ENCODE assay signal across 8 cellular contexts in genomic region chr5:134555223-134555790, GRCh38. TPM values are rescaled to one million over a fixed set of nuclear protein-coding genes. Genes with fewer than 3 reads are reported as not detected.
DNase-seq lines count a peak whose midpoint lies in the region; ATAC-seq and TF ChIP-seq lines count a peak whose summit lies in the region.

No MANE protein-coding gene starts in this region.

- H3K9me3 ChIP-seq in thymus (ENCODE audit: control insufficient read depth): no peaks in the 10 kb centered on the region

- H3K4me1 ChIP-seq in thymus (ENCODE audit: control insufficient read depth, insufficient read depth, low read length): peaks cover 4% of the 10 kb centered on the region

- H3K9me3 Mint-ChIP-seq in activated T-cell treated with anti-CD3 and anti-CD28 coated beads, Interleukin-2, amount 50 U/mL, for 24 hours: no peaks in the 10 kb centered on the region
- H3K9me3 Mint-ChIP-seq in activated B cell treated with CpG ODN at 0.5 μM for 24 hours: no peaks in the 10 kb centered on the region

- no peaks in the 10 kb centered on the region for H3K27me3 Mint-ChIP-seq in activated T-cell treated with anti-CD3 and anti-CD28 coated beads, Interleukin-2, amount 50 U/mL, for 24 hours
- no peaks in the 10 kb centered on the region for H3K27me3 Mint-ChIP-seq in activated B cell treated with CpG ODN at 0.5 μM for 24 hours

- WGBS in thymus: 82% methylated on average over 6 of the region's 6 CpGs

- H3K4me3 Mint-ChIP-seq in activated T-cell treated with anti-CD3 and anti-CD28 coated beads, Interleukin-2, amount 50 U/mL, for 24 hours: peak overlapping the region; percentile 73
- peak overlapping the region; percentile 75 for H3K4me3 Mint-ChIP-seq in activated B cell treated with CpG ODN at 0.5 μM for 24 hours

- peaks cover 79% of the 10 kb centered on the region for H3K36me3 Mint-ChIP-seq in activated T-cell treated with anti-CD3 and anti-CD28 coated beads, Interleukin-2, amount 50 U/mL, for 24 hours (ENCODE audit: low read depth)
- peaks cover 74% of the 10 kb centered on the region for H3K36me3 Mint-ChIP-seq in activated B cell treated with CpG ODN at 0.5 μM for 24 hours (ENCODE audit: low read depth)

- H3K27ac ChIP-seq in thymus (ENCODE audit: low read depth): peak overlapping the region; percentile 42

- no peaks in the 10 kb centered on the region for H3K27me3 ChIP-seq in thymus (ENCODE audit: control insufficient read depth, insufficient read depth)

- no peak for TF ChIP-seq CTCF in activated B cell treated with CpG ODN at 0.5 μM for 24 hours (IDR thresholded peaks at IDR 0.05)

- H3K36me3 ChIP-seq in thymus (ENCODE audit: control insufficient read depth, insufficient read depth): peaks cover 55% of the 10 kb centered on the region

- intact Hi-C loops in activated B cell treated with CpG ODN at 0.5 μM for 24 hours (cut with micrococcal nuclease): loop anchor here (1.0 to 2.0 kb wide), 2 partner anchors 93 to 143 kb away; partner anchors contain the start of gene SEC24A
- intact Hi-C loops in left colon (cut with DNase I, micrococcal nuclease): no loop called here

- H3K4me3 ChIP-seq in thymus (ENCODE audit: low read length): no peak overlapping the region

- ATAC-seq in activated B cell treated with CpG ODN at 0.5 μM for 24 hours (ENCODE audit: low read depth) (no peak), left colon (peak; percentile 13), HG03520 (IDR thresholded peaks at IDR 0.05; ENCODE audit: unreplicated experiment) (no peak)

- CTCF ChIA-PET in activated B cell treated with CpG ODN at 0.5 μM for 24 hours (lab: Charles Lee): interaction anchor here (0.9 to 3.8 kb wide), 10 partner anchors 9 to 144 kb away, joined by 3 to 59 read pairs (median 6); partner anchors contain the start of genes CDKN2AIPNL and JADE2

- H3K27ac Mint-ChIP-seq in activated T-cell treated with anti-CD3 and anti-CD28 coated beads, Interleukin-2, amount 50 U/mL, for 24 hours: peak overlapping the region; percentile 99
- peak overlapping the region; percentile 98 for H3K27ac Mint-ChIP-seq in activated B cell treated with CpG ODN at 0.5 μM for 24 hours

- POLR2A ChIA-PET in activated B cell treated with CpG ODN at 0.5 μM for 24 hours (lab: Charles Lee): interaction anchor here (0.5 to 22.4 kb wide), 18 partner anchors 11 to 379 kb away, joined by 3 to 763 read pairs (median 7); partner anchors contain the start of genes CDKN2AIPNL, JADE2, PPP2CA and UBE2B

- peaks cover 48% of the 10 kb centered on the region for H3K4me1 Mint-ChIP-seq in activated T-cell treated with anti-CD3 and anti-CD28 coated beads, Interleukin-2, amount 50 U/mL, for 24 hours (ENCODE audit: low read depth)
- peaks cover 70% of the 10 kb centered on the region for H3K4me1 Mint-ChIP-seq in activated B cell treated with CpG ODN at 0.5 μM for 24 hours

- no peak for DNase-seq in activated T-cell treated with anti-CD3 and anti-CD28 coated beads, Interleukin-2, amount 50 U/mL, for 24 hours
- no peak for DNase-seq in activated T-cell treated with anti-CD3 and anti-CD28 coated beads, Interleukin-2, amount 50 U/mL, for 1 hour
- no peak for DNase-seq in activated B cell treated with CpG ODN at 0.5 μM for 24 hours
- DNase-seq in left colon: no peak
- DNase-seq in occipital lobe (lab: John Stamatoyannopoulos, UW): no peak
- DNase-seq in HuH-7.5 (ENCODE audit: low spot score): no peak

RNA-seq across cellular contexts. Expression of gene JADE2, which starts 29.8 kb away (rescaled TPM):
- total RNA-seq in activated B cell treated with CpG ODN at 0.5 μM for 24 hours (218 and 225 TPM in 2 replicates), left colon (10 to 100 TPM; 27.1 to 38.9 TPM), occipital lobe (3.7 TPM)
- 14.1 TPM for polyA plus RNA-seq in thymus
